In the genomic region with DNA sequence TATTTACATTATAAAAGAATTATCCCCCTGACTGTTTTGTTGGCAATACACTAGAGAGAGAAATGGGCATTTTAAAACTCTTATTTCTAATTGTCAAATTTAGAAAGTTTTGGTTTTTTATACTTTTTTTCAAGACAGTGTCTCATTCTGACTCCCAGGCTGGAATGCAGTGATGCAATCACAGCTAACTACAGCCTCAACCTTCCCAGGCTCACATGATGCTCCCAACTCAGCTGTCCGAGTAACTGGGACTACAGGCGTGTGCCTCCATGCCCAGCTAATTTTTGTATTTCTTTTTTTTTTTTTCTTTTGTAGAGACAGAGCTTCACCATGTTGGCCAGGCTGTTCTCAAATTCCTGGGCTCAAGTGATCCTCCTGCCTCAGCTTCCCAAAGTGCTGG, we compare ENCODE assay signal across 41 cellular contexts. TPM values are rescaled to one million over a fixed set of nuclear protein-coding genes. Genes with fewer than 3 reads are reported as not detected.
"Had no signal": no experiment of that assay in that cellular context is flagged by ENCODE, and none has a peak within 500 bp of the region (broad histone marks: within the 10 kb centered on the region; RNA-seq: fewer than 3 reads in every experiment).

No MANE protein-coding gene starts in this region.

- ATAC-seq: activated CD4-positive, CD25-positive, alpha-beta regulatory T cell treated with anti-CD3 and anti-CD28 coated beads, Interleukin-2, amount 50 U/mL, for 24 hours; body of pancreas; gastroesophageal sphincter; left cardiac atrium; left ventricle myocardium superior; stimulated activated memory B cell treated with anti-CD40 and anti-IgM and Interleukin-4, amounts not matched to agents 10 μg/mL and 1 μg/mL and 100 μg/mL, for 72 hours; upper lobe of right lung had no signal

- DNase-seq: activated CD4-positive, alpha-beta T cell treated with anti-CD3 and anti-CD28 coated beads for 48 hours; activated CD4-positive, alpha-beta T cell treated with anti-CD3 and anti-CD28 coated beads, Interleukin-2, amount 50 U/mL, for 48 hours; activated CD8-positive, alpha-beta memory T cell treated with anti-CD3 and anti-CD28 coated beads for 24 hours; activated effector memory CD4-positive, alpha-beta T cell treated with Interleukin-2 at 50 U/mL for 16 hours; activated naive CD4-positive, alpha-beta T cell treated with Interleukin-2 at 50 U/mL for 16 hours; activated naive CD8-positive, alpha-beta T cell treated with anti-CD3 and anti-CD28 coated beads for 36 hours; adrenal gland; aorta; body of pancreas; cortex of kidney; endodermal cell; left cardiac atrium; left ventricle myocardium superior; naive B cell; nephron progenitor cell; ovary; retina; sigmoid colon; stimulated activated CD4-positive, alpha-beta T cell treated with anti-CD3 and anti-CD28 coated beads, Interleukin-1b, Interleukin-23, amount 100 ng/mL, for 48 hours; stimulated activated CD4-positive, alpha-beta T cell treated with anti-CD3 and anti-CD28 coated beads, Interleukin-4, amount 100 ng/mL, for 4 hours; stimulated activated CD8-positive, alpha-beta memory T cell treated with anti-CD3 and anti-CD28 coated beads, Interleukin-4, amount 100 ng/mL, for 48 hours; stomach; tibial artery; upper lobe of right lung; WERI-Rb-1 had no signal

- H3K4me1 ChIP-seq: adrenal gland, body of pancreas, esophagus muscularis mucosa, gastroesophageal sphincter, prostate gland, sigmoid colon, stomach, suprapubic skin, tibial artery, upper lobe of right lung had no signal

- H2AFZ ChIP-seq: hepatocyte had no signal

- H3K36me3 ChIP-seq: adrenal gland, cardiac muscle cell, esophagus muscularis mucosa, gastroesophageal sphincter, neutrophil, ovary, prostate gland, sigmoid colon, stomach, suprapubic skin, tibial artery, upper lobe of right lung, WERI-Rb-1 had no signal

- H3K27ac ChIP-seq: adrenal gland, body of pancreas, cardiac muscle cell, esophagus muscularis mucosa, gastroesophageal sphincter, hepatocyte, neutrophil, ovary, prostate gland, sigmoid colon, stomach, suprapubic skin, tibial artery, upper lobe of right lung, WERI-Rb-1 had no signal

- H3K9me3 ChIP-seq: adrenal gland, body of pancreas, gastroesophageal sphincter, neutrophil, ovary, prostate gland, suprapubic skin, tibial artery, upper lobe of right lung had no signal

- FAIRE-seq: keratinocyte, TTC549 had no signal

- H3K27me3 ChIP-seq: adrenal gland, body of pancreas, cardiac muscle cell, esophagus muscularis mucosa, gastroesophageal sphincter, hepatocyte, neutrophil, ovary, sigmoid colon, stomach, suprapubic skin, tibial artery, upper lobe of right lung had no signal

- H3K4me3 ChIP-seq: adrenal gland, body of pancreas, cardiac muscle cell, esophagus muscularis mucosa, gastroesophageal sphincter, hepatocyte, ovary, prostate gland, sigmoid colon, smooth muscle cell, stomach, suprapubic skin, tibial artery, upper lobe of right lung had no signal

- H3K79me2 ChIP-seq: hepatocyte had no signal

- H3K4me2 ChIP-seq: hepatocyte, smooth muscle cell had no signal

RNA-seq across cellular contexts. Expression of gene OR11H6, which starts 8.3 kb away (rescaled TPM):
- total RNA-seq: activated naive CD8-positive, alpha-beta T cell treated with anti-CD3 and anti-CD28 coated beads for 36 hours; adrenal gland; aorta; body of pancreas; cardiac muscle cell; cerebellum; endodermal cell; esophagus muscularis mucosa; gastroesophageal sphincter; hepatocyte; left cardiac atrium; left ventricle myocardium superior; lung microvascular endothelial cell; mucosa of gallbladder; ovary; prostate gland; sigmoid colon; smooth muscle cell; stomach; suprapubic skin; T-helper 1 cell treated with Interleukin-12 subunit alpha and Interleukin-12 subunit beta and Interleukin-4 antibody, amounts not matched to agents 30 ng/mL and 1 ng/mL, for 36 hours; upper lobe of right lung had no signal
- polyA plus RNA-seq: adrenal gland, aorta, cardiac muscle cell, hepatocyte, keratinocyte, ovary, sigmoid colon, smooth muscle cell, stomach had no signal

RNA-seq across cellular contexts. Expression of gene OR11H7, which starts 13.6 kb away (rescaled TPM):
- total RNA-seq: activated naive CD8-positive, alpha-beta T cell treated with anti-CD3 and anti-CD28 coated beads for 36 hours; adrenal gland; aorta; body of pancreas; cardiac muscle cell; cerebellum; endodermal cell; esophagus muscularis mucosa; hepatocyte; left cardiac atrium; left ventricle myocardium superior; lung microvascular endothelial cell; mucosa of gallbladder; ovary; prostate gland; sigmoid colon; smooth muscle cell; stomach; suprapubic skin; T-helper 1 cell treated with Interleukin-12 subunit alpha and Interleukin-12 subunit beta and Interleukin-4 antibody, amounts not matched to agents 30 ng/mL and 1 ng/mL, for 36 hours; upper lobe of right lung had no signal
- polyA plus RNA-seq: adrenal gland, aorta, cardiac muscle cell, hepatocyte, keratinocyte, ovary, sigmoid colon, smooth muscle cell, stomach had no signal

RNA-seq across cellular contexts. Expression of gene OR11H4, which starts 23.9 kb away (rescaled TPM):
- total RNA-seq: activated naive CD8-positive, alpha-beta T cell treated with anti-CD3 and anti-CD28 coated beads for 36 hours; adrenal gland; aorta; body of pancreas; cardiac muscle cell; cerebellum; endodermal cell; esophagus muscularis mucosa; gastroesophageal sphincter; hepatocyte; left cardiac atrium; left ventricle myocardium superior; lung microvascular endothelial cell; mucosa of gallbladder; ovary; prostate gland; sigmoid colon; smooth muscle cell; stomach; suprapubic skin; T-helper 1 cell treated with Interleukin-12 subunit alpha and Interleukin-12 subunit beta and Interleukin-4 antibody, amounts not matched to agents 30 ng/mL and 1 ng/mL, for 36 hours; upper lobe of right lung had no signal
- polyA plus RNA-seq: adrenal gland, aorta, cardiac muscle cell, hepatocyte, keratinocyte, ovary, sigmoid colon, smooth muscle cell, stomach had no signal

RNA-seq across cellular contexts. Expression of gene OR11G2, which starts 24.5 kb away (rescaled TPM):
- total RNA-seq: activated naive CD8-positive, alpha-beta T cell treated with anti-CD3 and anti-CD28 coated beads for 36 hours; adrenal gland; aorta; body of pancreas; cardiac muscle cell; cerebellum; endodermal cell; esophagus muscularis mucosa; gastroesophageal sphincter; hepatocyte; left cardiac atrium; left ventricle myocardium superior; lung microvascular endothelial cell; mucosa of gallbladder; ovary; prostate gland; sigmoid colon; smooth muscle cell; suprapubic skin; T-helper 1 cell treated with Interleukin-12 subunit alpha and Interleukin-12 subunit beta and Interleukin-4 antibody, amounts not matched to agents 30 ng/mL and 1 ng/mL, for 36 hours; upper lobe of right lung had no signal
- polyA plus RNA-seq: adrenal gland, aorta, cardiac muscle cell, hepatocyte, keratinocyte, ovary, sigmoid colon, smooth muscle cell, stomach had no signal
